23 cellular contexts compared by ENCODE assay signal in genomic region chr1:186887198-186887597, GRCh38. TPM values are rescaled to one million over a fixed set of nuclear protein-coding genes. Genes with fewer than 3 reads are reported as not detected.
DNase-seq lines count a peak whose midpoint lies in the region; FAIRE-seq and TF ChIP-seq lines count a peak whose summit lies in the region.
"Had no signal": no experiment of that assay in that cellular context is flagged by ENCODE, and none has a peak within 500 bp of the region (broad histone marks: within the 10 kb centered on the region; RNA-seq: fewer than 3 reads in every experiment).

No MANE protein-coding gene starts in this region.

- no peak for TF ChIP-seq CTCF in astrocyte (IDR thresholded peaks at IDR 0.05; ENCODE audit: insufficient read depth, low read depth, low read length)
- TF ChIP-seq CTCF in fibroblast of villous mesenchyme (IDR thresholded peaks at IDR 0.05; ENCODE audit: insufficient read depth, low read depth, low read length), result no peak
- TF ChIP-seq CTCF in uterus (IDR thresholded peaks at IDR 0.05), result no peak
- no peak for TF ChIP-seq CTCF in left ventricle myocardium inferior (IDR thresholded peaks at IDR 0.05; ENCODE audit: borderline replicate concordance)

- no peaks in the 10 kb centered on the region for H3K4me1 ChIP-seq in astrocyte (ENCODE audit: insufficient read depth, low read length)
- H3K4me1 ChIP-seq in uterus, result peaks cover 0 to 6% of the 10 kb centered on the region in 2 donors
- H3K4me1 ChIP-seq in left ventricle myocardium inferior, result no peaks in the 10 kb centered on the region
- H3K4me1 ChIP-seq: BLaER1, SJCRH30 had no signal

- no peak overlapping the region for H3K9ac ChIP-seq in astrocyte (ENCODE audit: low read length)
- H3K9ac ChIP-seq: BLaER1 had no signal

- no peaks in the 10 kb centered on the region for H3K36me3 ChIP-seq in astrocyte (ENCODE audit: insufficient read depth, low read length)
- H3K36me3 ChIP-seq in uterus, result no peaks in the 10 kb centered on the region
- no peaks in the 10 kb centered on the region for H3K36me3 ChIP-seq in left ventricle myocardium inferior
- H3K36me3 ChIP-seq: BLaER1, SJCRH30 had no signal

- no peaks in the 10 kb centered on the region for H4K20me1 ChIP-seq in astrocyte (ENCODE audit: insufficient read depth, low read length)
- H4K20me1 ChIP-seq: BLaER1 had no signal

- H3K27me3 Mint-ChIP-seq in astrocyte (ENCODE audit: low read depth, unreplicated experiment), result no peaks in the 10 kb centered on the region
- H3K27me3 Mint-ChIP-seq: CD4-positive, alpha-beta T cell had no signal

- no peak overlapping the region for H2AFZ ChIP-seq in astrocyte (ENCODE audit: low read depth, low read length)

- H3K9me3 Mint-ChIP-seq in astrocyte (ENCODE audit: unreplicated experiment), result no peaks in the 10 kb centered on the region
- H3K9me3 Mint-ChIP-seq: HFFc6 had no signal

- H3K27ac Mint-ChIP-seq in astrocyte (ENCODE audit: unreplicated experiment), result no peak overlapping the region
- H3K27ac Mint-ChIP-seq: CD4-positive, alpha-beta T cell; HFFc6 had no signal

- H3K9me3 ChIP-seq in astrocyte (ENCODE audit: insufficient read depth, low read depth, low read length) (no peaks in the 10 kb centered on the region), uterus (no peaks in the 10 kb centered on the region), left ventricle myocardium inferior (replicated peaks) (peaks cover 12% of the 10 kb centered on the region)
- H3K9me3 ChIP-seq: BLaER1, SJCRH30 had no signal

- H3K4me2 ChIP-seq in astrocyte (ENCODE audit: low read length), result no peak overlapping the region
- H3K4me2 ChIP-seq: BLaER1 had no signal

- H3K36me3 Mint-ChIP-seq in astrocyte (ENCODE audit: low read depth, unreplicated experiment), result no peaks in the 10 kb centered on the region

- H3K4me3 ChIP-seq in astrocyte (ENCODE audit: insufficient read depth, low read depth, low read length) (no peak overlapping the region), fibroblast of villous mesenchyme (ENCODE audit: low read depth, low read length) (no peak overlapping the region), uterus (no peak overlapping the region), left ventricle myocardium inferior (no peak overlapping the region)
- H3K4me3 ChIP-seq: BLaER1, K562, SJCRH30 had no signal

- H3K27ac ChIP-seq in astrocyte (ENCODE audit: low read depth, low read length) (no peak overlapping the region), uterus (peak overlapping the region; percentile 38 to 41), left ventricle myocardium inferior (replicated peaks) (no peak overlapping the region), substantia nigra (ENCODE audit: low read depth, low read length, poor library complexity, severe bottlenecking) (no peak overlapping the region)
- H3K27ac ChIP-seq: BLaER1, SJCRH30 had no signal

- H3K27me3 ChIP-seq in astrocyte (ENCODE audit: insufficient read depth, low read length) (no peaks in the 10 kb centered on the region), uterus (no peaks in the 10 kb centered on the region), left ventricle myocardium inferior (ENCODE audit: low read depth) (no peaks in the 10 kb centered on the region)
- H3K27me3 ChIP-seq: BLaER1, SJCRH30 had no signal

- H3K79me2 ChIP-seq in astrocyte (ENCODE audit: insufficient read depth, low read length), result no peaks in the 10 kb centered on the region

- no peak for FAIRE-seq in astrocyte (lab: Jason Lieb, UNC)
- FAIRE-seq: K562 had no signal

- no peak overlapping the region for H3K4me3 Mint-ChIP-seq in astrocyte (ENCODE audit: unreplicated experiment)
- H3K4me3 Mint-ChIP-seq: CD4-positive, alpha-beta T cell; HFFc6 had no signal

- intact Hi-C loops in uterus (cut with DNase I; ENCODE audit: low total_unique reads) (no loop called here), left ventricle myocardium inferior (cut with micrococcal nuclease) (no loop called here)

- DNase-seq in NCI-H226 (peak; percentile 23), astrocyte (ENCODE audit: low read depth) (peak; percentile 60), fibroblast of villous mesenchyme (ENCODE audit: low read depth) (peak; percentile 11), uterus (no peak), left ventricle myocardium inferior (no peak), NCI-H1092 (lab: John Stamatoyannopoulos, UW) (no peak), substantia nigra (lab: John Stamatoyannopoulos, UW) (no peak)
- DNase-seq: ACHN; CD4-positive, alpha-beta T cell; COR-L47; DMS 273 treated with DMSO at 0.1 percent for 48 hours; DMS79 treated with DMSO at 0.1 percent for 48 hours; H7; HFFc6; NCI-H1092 treated with DMSO at 0.1 percent for 48 hours; NCI-H1436 treated with DMSO at 0.1 percent for 48 hours; NCI-H1930; NCI-H510A; NCI-H748 treated with DMSO at 0.1 percent for 48 hours; SJCRH30 had no signal

- peaks cover 6% of the 10 kb centered on the region for H3K4me1 Mint-ChIP-seq in astrocyte (ENCODE audit: low read depth, unreplicated experiment)

- no peak for TF ChIP-seq POLR2A in uterus (IDR thresholded peaks at IDR 0.05)

RNA-seq across cellular contexts. Expression of gene PLA2G4A, which starts 58.4 kb away (rescaled TPM):
- 1.4 and 1.9 TPM in 2 replicates for total RNA-seq in astrocyte
- total RNA-seq in fibroblast of villous mesenchyme, result 12.1 and 15.5 TPM in 2 replicates
- total RNA-seq in uterus, result 10 to 100 TPM in 3 of 4 donors, 1 to 10 TPM in 1; 8.7 to 32.7 (median 19.5) TPM
- 2.7 TPM for total RNA-seq in left ventricle myocardium inferior
- total RNA-seq: CD4-positive, alpha-beta T cell; LHCN-M2; SJCRH30 had no signal

Comparison
In these comparisons a context has a peak if more than half of its experiments do, and no peak if none do; other contexts are left out.
1. DNase-seq: peak in NCI-H226 (single experiment), astrocyte (single experiment) and fibroblast of villous mesenchyme (single experiment); none in uterus (0 of 2), left ventricle myocardium inferior (single experiment), NCI-H1092 (single experiment) and substantia nigra (0 of 49).
2. H3K27ac ChIP-seq: peak in uterus (2 of 2); none in astrocyte (single experiment), left ventricle myocardium inferior (single experiment) and substantia nigra (single experiment).